ENCODE assay signal across 8 cellular contexts in genomic region chr6:26183581-26184408, GRCh38.
DNase-seq lines count a peak whose midpoint lies in the region; ATAC-seq, FAIRE-seq and TF ChIP-seq lines count a peak whose summit lies in the region.

No MANE protein-coding gene starts in this region.

- peaks cover 6 to 7% of the 10 kb centered on the region in 2 donors for H3K4me1 ChIP-seq in kidney (ENCODE audit: control insufficient read depth in 1 of 2, insufficient read depth in 1 of 2, low read depth in 1 of 2, low read length in 2 of 2)

- intact Hi-C loops in kidney (cut with DNase I): no loop called here

- H3K9me3 ChIP-seq in kidney (ENCODE audit: control insufficient read depth in 1 of 2, low read length in 2 of 2): no peaks in the 10 kb centered on the region

- peak overlapping the region; percentile 27 to 67 for H3K9ac ChIP-seq in kidney (ENCODE audit: low read length in 2 of 2)

- no peak for TF ChIP-seq CTCF in WTC11 (IDR thresholded peaks at IDR 0.05)
- TF ChIP-seq CTCF in coronary artery (IDR thresholded peaks at IDR 0.05): no peak
- TF ChIP-seq CTCF in kidney (IDR thresholded peaks at IDR 0.05; ENCODE audit: borderline replicate concordance, extremely low read depth, insufficient read depth): no peak

- CTCF ChIA-PET in WTC11 (lab: Charles Lee): interaction anchor here (1.4 to 1.8 kb wide), 3 partner anchors 11 to 25 kb away, joined by 4 to 14 read pairs (median 7); a partner anchor contains a TSS

- no peaks in the 10 kb centered on the region for H3K36me3 Mint-ChIP-seq in WTC11

- H3K27ac ChIP-seq in coronary artery (peak overlapping the region; percentile 76 to 89), kidney (ENCODE audit: low read depth in 2 of 2, low read length in 2 of 2) (peak overlapping the region; percentile 59)

- no peaks in the 10 kb centered on the region for H3K27me3 Mint-ChIP-seq in WTC11 (ENCODE audit: low read depth)

- POLR2A ChIA-PET in WTC11 (lab: Charles Lee): interaction anchor here (0.6 to 9.1 kb wide), 53 partner anchors 8 to 1709 kb away, joined by 3 to 471 read pairs (median 8); a partner anchor contains a TSS

- H3K27ac Mint-ChIP-seq in WTC11: peak overlapping the region; percentile 99

- peaks cover 45% of the 10 kb centered on the region for H3K4me1 Mint-ChIP-seq in WTC11

- FAIRE-seq in G401.6 (lab: Jason Lieb, UNC) (peak; percentile 98), kidney (lab: Jason Lieb, UNC) (peak; percentile 98)

- peak overlapping the region; percentile 90 for H3K4me3 Mint-ChIP-seq in WTC11

- H3K36me3 ChIP-seq in kidney (ENCODE audit: control insufficient read depth in 1 of 2, insufficient read depth in 2 of 2, low read length in 2 of 2): no peaks in the 10 kb centered on the region

- DNase-seq in WTC11 (ENCODE audit: low spot score) (peak; percentile 74), coronary artery (ENCODE audit: low spot score) (peak; percentile 81), kidney (peak; percentile 86), DMS153 treated with DMSO at 0.1 percent for 48 hours (lab: John Stamatoyannopoulos, UW; ENCODE audit: unreplicated experiment) (no peak)
- peak; percentile 77 for DNase-seq in stimulated activated CD4-positive, alpha-beta T cell treated with anti-CD3 and anti-CD28 coated beads, Interleukin-15, amount 100 ng/mL, for 24 hours

- H3K4me3 ChIP-seq in coronary artery (peak overlapping the region; percentile 69), kidney (ENCODE audit: low read length in 2 of 2) (peak overlapping the region; percentile 81)

- ATAC-seq in HG03196 (IDR thresholded peaks at IDR 0.05; ENCODE audit: unreplicated experiment) (peak; percentile 35), WTC11 (peak; percentile 78), HG03571 (IDR thresholded peaks at IDR 0.05; ENCODE audit: unreplicated experiment) (no peak)

- no peaks in the 10 kb centered on the region for H3K9me3 Mint-ChIP-seq in WTC11

TF ChIP-seq in WTC11, 78 proteins besides CTCF, POLR2A, EP300 and RAD21 (continues in another document):
- TF ChIP-seq GABPB1 (CRISPR knock-in tag; IDR thresholded peaks at IDR 0.05) (no peak), IRF2 (CRISPR knock-in tag; IDR thresholded peaks at IDR 0.05; ENCODE audit: borderline replicate concordance, low read depth) (no peak), NR2C2 (CRISPR knock-in tag; IDR thresholded peaks at IDR 0.05) (no peak), TEAD1 (CRISPR knock-in tag; IDR thresholded peaks at IDR 0.05) (peak; percentile 29; the same call in 1 of the 2 replicates), ZNF121 (CRISPR knock-in tag; IDR thresholded peaks at IDR 0.05) (no peak), ATF1 (CRISPR knock-in tag; IDR thresholded peaks at IDR 0.05) (0 out of 2 replicates have a peak, but pooled peaks have one; percentile 24), ZNF423 (CRISPR knock-in tag; IDR thresholded peaks at IDR 0.05) (no peak), STAT6 (CRISPR knock-in tag; conservative IDR thresholded peaks at IDR 0.05; ENCODE audit: low read depth) (no peak)
- TF ChIP-seq, protein P1, sequence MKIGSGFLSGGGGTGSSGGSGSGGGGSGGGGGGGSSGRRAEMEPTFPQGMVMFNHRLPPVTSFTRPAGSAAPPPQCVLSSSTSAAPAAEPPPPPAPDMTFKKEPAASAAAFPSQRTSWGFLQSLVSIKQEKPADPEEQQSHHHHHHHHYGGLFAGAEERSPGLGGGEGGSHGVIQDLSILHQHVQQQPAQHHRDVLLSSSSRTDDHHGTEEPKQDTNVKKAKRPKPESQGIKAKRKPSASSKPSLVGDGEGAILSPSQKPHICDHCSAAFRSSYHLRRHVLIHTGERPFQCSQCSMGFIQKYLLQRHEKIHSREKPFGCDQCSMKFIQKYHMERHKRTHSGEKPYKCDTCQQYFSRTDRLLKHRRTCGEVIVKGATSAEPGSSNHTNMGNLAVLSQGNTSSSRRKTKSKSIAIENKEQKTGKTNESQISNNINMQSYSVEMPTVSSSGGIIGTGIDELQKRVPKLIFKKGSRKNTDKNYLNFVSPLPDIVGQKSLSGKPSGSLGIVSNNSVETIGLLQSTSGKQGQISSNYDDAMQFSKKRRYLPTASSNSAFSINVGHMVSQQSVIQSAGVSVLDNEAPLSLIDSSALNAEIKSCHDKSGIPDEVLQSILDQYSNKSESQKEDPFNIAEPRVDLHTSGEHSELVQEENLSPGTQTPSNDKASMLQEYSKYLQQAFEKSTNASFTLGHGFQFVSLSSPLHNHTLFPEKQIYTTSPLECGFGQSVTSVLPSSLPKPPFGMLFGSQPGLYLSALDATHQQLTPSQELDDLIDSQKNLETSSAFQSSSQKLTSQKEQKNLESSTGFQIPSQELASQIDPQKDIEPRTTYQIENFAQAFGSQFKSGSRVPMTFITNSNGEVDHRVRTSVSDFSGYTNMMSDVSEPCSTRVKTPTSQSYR (CRISPR knock-in tag; IDR thresholded peaks at IDR 0.05): 0 out of 2 replicates have a peak, but pooled peaks have one; percentile 5
- TF ChIP-seq, protein P2, sequence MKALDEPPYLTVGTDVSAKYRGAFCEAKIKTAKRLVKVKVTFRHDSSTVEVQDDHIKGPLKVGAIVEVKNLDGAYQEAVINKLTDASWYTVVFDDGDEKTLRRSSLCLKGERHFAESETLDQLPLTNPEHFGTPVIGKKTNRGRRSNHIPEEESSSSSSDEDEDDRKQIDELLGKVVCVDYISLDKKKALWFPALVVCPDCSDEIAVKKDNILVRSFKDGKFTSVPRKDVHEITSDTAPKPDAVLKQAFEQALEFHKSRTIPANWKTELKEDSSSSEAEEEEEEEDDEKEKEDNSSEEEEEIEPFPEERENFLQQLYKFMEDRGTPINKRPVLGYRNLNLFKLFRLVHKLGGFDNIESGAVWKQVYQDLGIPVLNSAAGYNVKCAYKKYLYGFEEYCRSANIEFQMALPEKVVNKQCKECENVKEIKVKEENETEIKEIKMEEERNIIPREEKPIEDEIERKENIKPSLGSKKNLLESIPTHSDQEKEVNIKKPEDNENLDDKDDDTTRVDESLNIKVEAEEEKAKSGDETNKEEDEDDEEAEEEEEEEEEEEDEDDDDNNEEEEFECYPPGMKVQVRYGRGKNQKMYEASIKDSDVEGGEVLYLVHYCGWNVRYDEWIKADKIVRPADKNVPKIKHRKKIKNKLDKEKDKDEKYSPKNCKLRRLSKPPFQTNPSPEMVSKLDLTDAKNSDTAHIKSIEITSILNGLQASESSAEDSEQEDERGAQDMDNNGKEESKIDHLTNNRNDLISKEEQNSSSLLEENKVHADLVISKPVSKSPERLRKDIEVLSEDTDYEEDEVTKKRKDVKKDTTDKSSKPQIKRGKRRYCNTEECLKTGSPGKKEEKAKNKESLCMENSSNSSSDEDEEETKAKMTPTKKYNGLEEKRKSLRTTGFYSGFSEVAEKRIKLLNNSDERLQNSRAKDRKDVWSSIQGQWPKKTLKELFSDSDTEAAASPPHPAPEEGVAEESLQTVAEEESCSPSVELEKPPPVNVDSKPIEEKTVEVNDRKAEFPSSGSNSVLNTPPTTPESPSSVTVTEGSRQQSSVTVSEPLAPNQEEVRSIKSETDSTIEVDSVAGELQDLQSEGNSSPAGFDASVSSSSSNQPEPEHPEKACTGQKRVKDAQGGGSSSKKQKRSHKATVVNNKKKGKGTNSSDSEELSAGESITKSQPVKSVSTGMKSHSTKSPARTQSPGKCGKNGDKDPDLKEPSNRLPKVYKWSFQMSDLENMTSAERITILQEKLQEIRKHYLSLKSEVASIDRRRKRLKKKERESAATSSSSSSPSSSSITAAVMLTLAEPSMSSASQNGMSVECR (CRISPR knock-in tag; IDR thresholded peaks at IDR 0.05; ENCODE audit: borderline replicate concordance): no peak
- TF ChIP-seq, protein P3, sequence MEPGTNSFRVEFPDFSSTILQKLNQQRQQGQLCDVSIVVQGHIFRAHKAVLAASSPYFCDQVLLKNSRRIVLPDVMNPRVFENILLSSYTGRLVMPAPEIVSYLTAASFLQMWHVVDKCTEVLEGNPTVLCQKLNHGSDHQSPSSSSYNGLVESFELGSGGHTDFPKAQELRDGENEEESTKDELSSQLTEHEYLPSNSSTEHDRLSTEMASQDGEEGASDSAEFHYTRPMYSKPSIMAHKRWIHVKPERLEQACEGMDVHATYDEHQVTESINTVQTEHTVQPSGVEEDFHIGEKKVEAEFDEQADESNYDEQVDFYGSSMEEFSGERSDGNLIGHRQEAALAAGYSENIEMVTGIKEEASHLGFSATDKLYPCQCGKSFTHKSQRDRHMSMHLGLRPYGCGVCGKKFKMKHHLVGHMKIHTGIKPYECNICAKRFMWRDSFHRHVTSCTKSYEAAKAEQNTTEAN (CRISPR knock-in tag; IDR thresholded peaks at IDR 0.05): no peak
